8 cellular contexts compared by ENCODE assay signal in genomic region chr6:148746363-148747144, GRCh38. TPM values are rescaled to one million over a fixed set of nuclear protein-coding genes. Genes with fewer than 3 reads are reported as not detected.
DNase-seq lines count a peak whose midpoint lies in the region; ATAC-seq and TF ChIP-seq lines count a peak whose summit lies in the region.

UST (plus strand) TSS chr6:148747030; CDS start chr6:148747431, 401 bp downstream.

- H2AK5ac ChIP-seq in mesendoderm (ENCODE audit: low read length): no peak within 1 kb of the TSS

- H3K36me3 ChIP-seq in mesendoderm (ENCODE audit: control insufficient read depth, insufficient read depth, low read length): no peaks in the 10 kb centered on the region

- POLR2A ChIA-PET in activated CD8-positive, alpha-beta T cell treated with anti-CD3 and anti-CD28 coated beads, Interleukin-2, amount 10 ng/mL, durations not matched to agents 7 days and 5 days (lab: Charles Lee): interaction anchor here (0.7 kb wide), 1 partner anchor 15 kb away, joined by 3 read pairs; no protein-coding TSS in a partner anchor

- peak within 1 kb of the TSS; percentile 79 for H3K4me2 ChIP-seq in mesendoderm (ENCODE audit: low read length)

- peak within 1 kb of the TSS; percentile 58 for H3K4ac ChIP-seq in mesendoderm (ENCODE audit: low read depth, low read length)

- H3K36me3 Mint-ChIP-seq in activated CD8-positive, alpha-beta T cell treated with anti-CD3 and anti-CD28 coated beads, Interleukin-2, amount 10 ng/mL, durations not matched to agents 7 days and 5 days (ENCODE audit: low read depth): no peaks in the 10 kb centered on the region
- peaks cover 9% of the 10 kb centered on the region for H3K36me3 Mint-ChIP-seq in endothelial cell (ENCODE audit: low read depth, unreplicated experiment)

- no peak within 1 kb of the TSS for H2BK5ac ChIP-seq in mesendoderm (ENCODE audit: low read length)

- peak within 1 kb of the TSS; percentile 74 for H3K4me3 ChIP-seq in mesendoderm (ENCODE audit: low read length)

- peak within 1 kb of the TSS; percentile 75 for H3K27ac ChIP-seq in mesendoderm (ENCODE audit: low read depth, low read length)

- WGBS in mesendoderm (ENCODE audit: extremely low coverage, insufficient coverage, low lambda C conversion rate): no CpG with 5 or more reads among the region's 50 CpGs

- H3K79me2 ChIP-seq in mesendoderm (ENCODE audit: control insufficient read depth, insufficient read depth, low read length): peaks cover 28% of the 10 kb centered on the region

- H3K27ac Mint-ChIP-seq in activated CD8-positive, alpha-beta T cell treated with anti-CD3 and anti-CD28 coated beads, Interleukin-2, amount 10 ng/mL, durations not matched to agents 7 days and 5 days: no peak within 1 kb of the TSS
- peak within 1 kb of the TSS; percentile 94 for H3K27ac Mint-ChIP-seq in endothelial cell (ENCODE audit: unreplicated experiment)

- peaks cover 70% of the 10 kb centered on the region for H3K27me3 Mint-ChIP-seq in activated CD8-positive, alpha-beta T cell treated with anti-CD3 and anti-CD28 coated beads, Interleukin-2, amount 10 ng/mL, durations not matched to agents 7 days and 5 days (ENCODE audit: low read depth)
- peaks cover 5% of the 10 kb centered on the region for H3K27me3 Mint-ChIP-seq in endothelial cell (ENCODE audit: unreplicated experiment)

- H3K9ac ChIP-seq in mesendoderm (ENCODE audit: low read length): peak within 1 kb of the TSS; percentile 75

- no peaks in the 10 kb centered on the region for H3K9me3 Mint-ChIP-seq in activated CD8-positive, alpha-beta T cell treated with anti-CD3 and anti-CD28 coated beads, Interleukin-2, amount 10 ng/mL, durations not matched to agents 7 days and 5 days (ENCODE audit: insufficient read depth)
- no peaks in the 10 kb centered on the region for H3K9me3 Mint-ChIP-seq in endothelial cell (ENCODE audit: unreplicated experiment)

- H3K4me3 Mint-ChIP-seq in activated CD8-positive, alpha-beta T cell treated with anti-CD3 and anti-CD28 coated beads, Interleukin-2, amount 10 ng/mL, durations not matched to agents 7 days and 5 days: peak within 1 kb of the TSS; percentile 88
- peak within 1 kb of the TSS; percentile 98 for H3K4me3 Mint-ChIP-seq in endothelial cell (ENCODE audit: unreplicated experiment)

- H3K56ac ChIP-seq in mesendoderm (ENCODE audit: low read length): peak within 1 kb of the TSS; percentile 92

- CTCF ChIA-PET in activated CD8-positive, alpha-beta T cell treated with anti-CD3 and anti-CD28 coated beads, Interleukin-2, amount 10 ng/mL, durations not matched to agents 7 days and 5 days (lab: Charles Lee): interaction anchor here (0.8 to 3.1 kb wide), 4 partner anchors 12 to 195 kb away, joined by 3 to 14 read pairs (median 4); no protein-coding TSS in a partner anchor

- H3K4me1 ChIP-seq in mesendoderm (ENCODE audit: control insufficient read depth, low read depth, low read length): peaks cover 2% of the 10 kb centered on the region

- ATAC-seq in HG02798 (IDR thresholded peaks at IDR 0.05; ENCODE audit: poor library complexity, unreplicated experiment): peak; percentile 32
- peak; percentile 60 for ATAC-seq in activated CD8-positive, alpha-beta T cell treated with anti-CD3 and anti-CD28 coated beads, Interleukin-2, amount 10 ng/mL, durations not matched to agents 7 days and 5 days

- H4K8ac ChIP-seq in mesendoderm (ENCODE audit: low read depth, low read length): no peak within 1 kb of the TSS

- DNase-seq in GM04503 (ENCODE audit: low read depth) (peak; percentile 81), NCI-H510A treated with DMSO at 0.1 percent for 48 hours (lab: John Stamatoyannopoulos, UW) (peak; percentile 76), endothelial cell (ENCODE audit: low spot score) (peak; percentile 76), mesendoderm (peak; percentile 97), mesenteric fat pad (ENCODE audit: low spot score) (no peak)
- DNase-seq in activated CD8-positive, alpha-beta T cell treated with anti-CD3 and anti-CD28 coated beads, Interleukin-2, amount 10 ng/mL, durations not matched to agents 7 days and 5 days: peak; percentile 71
- peak; percentile 24 for DNase-seq in stimulated activated CD8-positive, alpha-beta memory T cell treated with anti-CD3 and anti-CD28 coated beads, Interleukin-7, amount 100 ng/mL, for 24 hours (ENCODE audit: low read depth)

- H2BK120ac ChIP-seq in mesendoderm (ENCODE audit: low read depth, low read length): peak within 1 kb of the TSS; percentile 29

- H3K18ac ChIP-seq in mesendoderm (ENCODE audit: low read length): peak within 1 kb of the TSS; percentile 65

- no peak for TF ChIP-seq CTCF in endothelial cell (IDR thresholded peaks at IDR 0.05; ENCODE audit: unreplicated experiment)

- no peak within 1 kb of the TSS for H3K23ac ChIP-seq in mesendoderm (ENCODE audit: low read length)

- no peak within 1 kb of the TSS for H4K5ac ChIP-seq in mesendoderm (ENCODE audit: low read length)

- peaks cover 14% of the 10 kb centered on the region for H3K79me1 ChIP-seq in mesendoderm (ENCODE audit: low read length)

- H3K27me3 ChIP-seq in mesendoderm (ENCODE audit: insufficient read depth, low read length, poor library complexity): no peaks in the 10 kb centered on the region

- no peak within 1 kb of the TSS for H2BK15ac ChIP-seq in mesendoderm (replicated peaks; ENCODE audit: low read depth)

- peaks cover 19% of the 10 kb centered on the region for H3K4me1 Mint-ChIP-seq in activated CD8-positive, alpha-beta T cell treated with anti-CD3 and anti-CD28 coated beads, Interleukin-2, amount 10 ng/mL, durations not matched to agents 7 days and 5 days (ENCODE audit: low read depth)
- H3K4me1 Mint-ChIP-seq in endothelial cell (ENCODE audit: unreplicated experiment): peaks cover 42% of the 10 kb centered on the region

RNA-seq across cellular contexts. Expression of gene UST, which starts in this region (rescaled TPM):
- total RNA-seq in activated CD8-positive, alpha-beta T cell treated with anti-CD3 and anti-CD28 coated beads, Interleukin-2, amount 10 ng/mL, durations not matched to agents 7 days and 5 days: under 1 TPM; 0.16 to 0.42 TPM
- total RNA-seq in endothelial cell (ENCODE audit: unreplicated experiment) (23.2 TPM), mesenteric fat pad (5.2 TPM)
- 14.8 TPM for polyA plus RNA-seq in mesendoderm (2013, experiment 1 of 2)
- 14.6 TPM for polyA plus RNA-seq in mesendoderm (2013, experiment 2 of 2)

Comparison
In these comparisons a context has a peak if more than half of its experiments do, and no peak if none do; other contexts are left out.
1. Peak in DNase-seq and ATAC-seq in activated CD8-positive, alpha-beta T cell treated with anti-CD3 and anti-CD28 coated beads, Interleukin-2, amount 10 ng/mL, durations not matched to agents 7 days and 5 days; RNA of the gene not detected or under 1 TPM.